Comparison of ENCODE assay signal across 1 cellular context in the genomic region with DNA sequence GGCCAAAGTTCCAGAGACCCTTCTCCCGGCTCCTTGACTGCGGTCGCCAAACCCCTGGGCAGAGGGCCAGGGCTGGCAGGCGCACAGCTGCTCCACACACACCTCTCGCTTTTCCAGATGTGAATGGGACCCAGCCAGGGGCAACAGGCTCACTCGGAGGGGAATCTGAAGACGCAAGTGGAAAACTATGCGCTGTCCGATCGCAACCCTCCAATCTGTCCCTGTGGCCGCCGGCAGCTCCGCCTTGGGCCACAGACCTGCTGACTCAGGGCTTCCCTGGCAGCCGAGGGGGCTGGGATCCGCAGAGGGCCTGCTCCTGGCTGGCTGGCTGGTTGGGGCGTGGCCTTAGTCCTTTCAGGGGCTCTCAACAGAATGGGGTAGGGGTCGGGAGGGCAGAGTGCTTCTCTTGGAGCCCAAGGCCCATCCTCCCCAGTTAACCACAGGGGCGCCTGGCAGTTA.
TF ChIP-seq lines count a peak whose summit lies in the region.

No MANE protein-coding gene starts in this region.

TF ChIP-seq in GM23338, 12 proteins besides CTCF, POLR2A, EP300 and RAD21 (continued from another document):
- TF ChIP-seq, protein P1, sequence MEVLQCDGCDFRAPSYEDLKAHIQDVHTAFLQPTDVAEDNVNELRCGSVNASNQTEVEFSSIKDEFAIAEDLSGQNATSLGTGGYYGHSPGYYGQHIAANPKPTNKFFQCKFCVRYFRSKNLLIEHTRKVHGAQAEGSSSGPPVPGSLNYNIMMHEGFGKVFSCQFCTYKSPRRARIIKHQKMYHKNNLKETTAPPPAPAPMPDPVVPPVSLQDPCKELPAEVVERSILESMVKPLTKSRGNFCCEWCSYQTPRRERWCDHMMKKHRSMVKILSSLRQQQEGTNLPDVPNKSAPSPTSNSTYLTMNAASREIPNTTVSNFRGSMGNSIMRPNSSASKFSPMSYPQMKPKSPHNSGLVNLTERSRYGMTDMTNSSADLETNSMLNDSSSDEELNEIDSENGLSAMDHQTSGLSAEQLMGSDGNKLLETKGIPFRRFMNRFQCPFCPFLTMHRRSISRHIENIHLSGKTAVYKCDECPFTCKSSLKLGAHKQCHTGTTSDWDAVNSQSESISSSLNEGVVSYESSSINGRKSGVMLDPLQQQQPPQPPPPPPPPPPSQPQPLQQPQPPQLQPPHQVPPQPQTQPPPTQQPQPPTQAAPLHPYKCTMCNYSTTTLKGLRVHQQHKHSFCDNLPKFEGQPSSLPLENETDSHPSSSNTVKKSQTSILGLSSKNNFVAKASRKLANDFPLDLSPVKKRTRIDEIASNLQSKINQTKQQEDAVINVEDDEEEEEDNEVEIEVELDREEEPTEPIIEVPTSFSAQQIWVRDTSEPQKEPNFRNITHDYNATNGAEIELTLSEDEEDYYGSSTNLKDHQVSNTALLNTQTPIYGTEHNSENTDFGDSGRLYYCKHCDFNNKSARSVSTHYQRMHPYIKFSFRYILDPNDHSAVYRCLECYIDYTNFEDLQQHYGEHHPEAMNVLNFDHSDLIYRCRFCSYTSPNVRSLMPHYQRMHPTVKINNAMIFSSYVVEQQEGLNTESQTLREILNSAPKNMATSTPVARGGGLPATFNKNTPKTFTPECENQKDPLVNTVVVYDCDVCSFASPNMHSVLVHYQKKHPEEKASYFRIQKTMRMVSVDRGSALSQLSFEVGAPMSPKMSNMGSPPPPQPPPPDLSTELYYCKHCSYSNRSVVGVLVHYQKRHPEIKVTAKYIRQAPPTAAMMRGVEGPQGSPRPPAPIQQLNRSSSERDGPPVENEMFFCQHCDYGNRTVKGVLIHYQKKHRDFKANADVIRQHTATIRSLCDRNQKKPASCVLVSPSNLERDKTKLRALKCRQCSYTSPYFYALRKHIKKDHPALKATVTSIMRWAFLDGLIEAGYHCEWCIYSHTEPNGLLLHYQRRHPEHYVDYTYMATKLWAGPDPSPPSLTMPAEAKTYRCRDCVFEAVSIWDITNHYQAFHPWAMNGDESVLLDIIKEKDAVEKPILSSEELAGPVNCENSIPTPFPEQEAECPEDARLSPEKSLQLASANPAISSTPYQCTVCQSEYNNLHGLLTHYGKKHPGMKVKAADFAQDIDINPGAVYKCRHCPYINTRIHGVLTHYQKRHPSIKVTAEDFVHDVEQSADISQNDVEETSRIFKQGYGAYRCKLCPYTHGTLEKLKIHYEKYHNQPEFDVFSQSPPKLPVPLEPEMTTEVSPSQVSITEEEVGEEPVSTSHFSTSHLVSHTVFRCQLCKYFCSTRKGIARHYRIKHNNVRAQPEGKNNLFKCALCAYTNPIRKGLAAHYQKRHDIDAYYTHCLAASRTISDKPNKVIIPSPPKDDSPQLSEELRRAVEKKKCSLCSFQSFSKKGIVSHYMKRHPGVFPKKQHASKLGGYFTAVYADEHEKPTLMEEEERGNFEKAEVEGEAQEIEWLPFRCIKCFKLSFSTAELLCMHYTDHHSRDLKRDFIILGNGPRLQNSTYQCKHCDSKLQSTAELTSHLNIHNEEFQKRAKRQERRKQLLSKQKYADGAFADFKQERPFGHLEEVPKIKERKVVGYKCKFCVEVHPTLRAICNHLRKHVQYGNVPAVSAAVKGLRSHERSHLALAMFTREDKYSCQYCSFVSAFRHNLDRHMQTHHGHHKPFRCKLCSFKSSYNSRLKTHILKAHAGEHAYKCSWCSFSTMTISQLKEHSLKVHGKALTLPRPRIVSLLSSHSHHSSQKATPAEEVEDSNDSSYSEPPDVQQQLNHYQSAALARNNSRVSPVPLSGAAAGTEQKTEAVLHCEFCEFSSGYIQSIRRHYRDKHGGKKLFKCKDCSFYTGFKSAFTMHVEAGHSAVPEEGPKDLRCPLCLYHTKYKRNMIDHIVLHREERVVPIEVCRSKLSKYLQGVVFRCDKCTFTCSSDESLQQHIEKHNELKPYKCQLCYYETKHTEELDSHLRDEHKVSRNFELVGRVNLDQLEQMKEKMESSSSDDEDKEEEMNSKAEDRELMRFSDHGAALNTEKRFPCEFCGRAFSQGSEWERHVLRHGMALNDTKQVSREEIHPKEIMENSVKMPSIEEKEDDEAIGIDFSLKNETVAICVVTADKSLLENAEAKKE (CRISPR knock-in tag; IDR thresholded peaks at IDR 0.05) = no peak
- no peak for TF ChIP-seq ZNF114 (CRISPR knock-in tag; IDR thresholded peaks at IDR 0.05)
- no peak for TF ChIP-seq CREB1 (CRISPR knock-in tag; IDR thresholded peaks at IDR 0.05; ENCODE audit: low read depth)
- no peak for TF ChIP-seq POLR2AphosphoS5 (IDR thresholded peaks at IDR 0.05; ENCODE audit: low read depth)
- no peak for TF ChIP-seq JUNB (IDR thresholded peaks at IDR 0.05; ENCODE audit: unreplicated experiment)
- TF ChIP-seq, protein P2, sequence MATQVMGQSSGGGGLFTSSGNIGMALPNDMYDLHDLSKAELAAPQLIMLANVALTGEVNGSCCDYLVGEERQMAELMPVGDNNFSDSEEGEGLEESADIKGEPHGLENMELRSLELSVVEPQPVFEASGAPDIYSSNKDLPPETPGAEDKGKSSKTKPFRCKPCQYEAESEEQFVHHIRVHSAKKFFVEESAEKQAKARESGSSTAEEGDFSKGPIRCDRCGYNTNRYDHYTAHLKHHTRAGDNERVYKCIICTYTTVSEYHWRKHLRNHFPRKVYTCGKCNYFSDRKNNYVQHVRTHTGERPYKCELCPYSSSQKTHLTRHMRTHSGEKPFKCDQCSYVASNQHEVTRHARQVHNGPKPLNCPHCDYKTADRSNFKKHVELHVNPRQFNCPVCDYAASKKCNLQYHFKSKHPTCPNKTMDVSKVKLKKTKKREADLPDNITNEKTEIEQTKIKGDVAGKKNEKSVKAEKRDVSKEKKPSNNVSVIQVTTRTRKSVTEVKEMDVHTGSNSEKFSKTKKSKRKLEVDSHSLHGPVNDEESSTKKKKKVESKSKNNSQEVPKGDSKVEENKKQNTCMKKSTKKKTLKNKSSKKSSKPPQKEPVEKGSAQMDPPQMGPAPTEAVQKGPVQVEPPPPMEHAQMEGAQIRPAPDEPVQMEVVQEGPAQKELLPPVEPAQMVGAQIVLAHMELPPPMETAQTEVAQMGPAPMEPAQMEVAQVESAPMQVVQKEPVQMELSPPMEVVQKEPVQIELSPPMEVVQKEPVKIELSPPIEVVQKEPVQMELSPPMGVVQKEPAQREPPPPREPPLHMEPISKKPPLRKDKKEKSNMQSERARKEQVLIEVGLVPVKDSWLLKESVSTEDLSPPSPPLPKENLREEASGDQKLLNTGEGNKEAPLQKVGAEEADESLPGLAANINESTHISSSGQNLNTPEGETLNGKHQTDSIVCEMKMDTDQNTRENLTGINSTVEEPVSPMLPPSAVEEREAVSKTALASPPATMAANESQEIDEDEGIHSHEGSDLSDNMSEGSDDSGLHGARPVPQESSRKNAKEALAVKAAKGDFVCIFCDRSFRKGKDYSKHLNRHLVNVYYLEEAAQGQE (IDR thresholded peaks at IDR 0.05; ENCODE audit: unreplicated experiment) = no peak
